Comparison of ENCODE assay signal across 13 cellular contexts in genomic region chr12:10215451-10215850, GRCh38.
DNase-seq lines count a peak whose midpoint lies in the region; ATAC-seq, FAIRE-seq and TF ChIP-seq lines count a peak whose summit lies in the region.
"Had no signal": no experiment of that assay in that cellular context is flagged by ENCODE, and none has a peak within 500 bp of the region (broad histone marks: within the 10 kb centered on the region; RNA-seq: fewer than 3 reads in every experiment).

No MANE protein-coding gene starts in this region.

- H3K4me3 ChIP-seq in astrocyte of the cerebellum (ENCODE audit: low read depth, low read length) (peak overlapping the region; percentile 98), iPS-20b (ENCODE audit: low read length) (peak overlapping the region; percentile 95), subcutaneous abdominal adipose tissue (ENCODE audit: low read depth in 1 of 5, low read length in 5 of 5) (peak overlapping the region; percentile 77 to 99 (median 98))

- in situ Hi-C loops in astrocyte of the cerebellum (cut with HindIII; ENCODE audit: low sequenced_read_pairs): no loop called here

- H3K9me3 Mint-ChIP-seq in T-helper 1 cell treated with Interleukin-12 subunit alpha and Interleukin-12 subunit beta and Interleukin-4 antibody, amounts not matched to agents 30 μg/mL and 1 μg/mL, for 36 hours: no peaks in the 10 kb centered on the region
- H3K9me3 Mint-ChIP-seq: stimulated activated naive CD8-positive, alpha-beta T cell treated with anti-CD3 and anti-CD28 coated beads, Interleukin-15, Interleukin-2, amounts not matched to agents 100 ng/mL and 50 ng/mL, for 24 hours had no signal

- DNase-seq in T-helper 1 cell (no peak), astrocyte of the cerebellum (ENCODE audit: low read depth) (no peak), RCC 7860 (ENCODE audit: low spot score) (no peak), NCI-H2227 treated with DMSO at 0.1 percent for 48 hours (lab: John Stamatoyannopoulos, UW) (no peak)
- DNase-seq: Peyer's patch; stimulated activated CD4-positive, alpha-beta T cell treated with anti-CD3 and anti-CD28 coated beads, Interleukin-12 subunit alpha, Interleukin-12 subunit beta, amount 100 ng/mL, for 4 hours had no signal

- no peak overlapping the region for H3K27ac Mint-ChIP-seq in T-helper 1 cell treated with Interleukin-12 subunit alpha and Interleukin-12 subunit beta and Interleukin-4 antibody, amounts not matched to agents 30 μg/mL and 1 μg/mL, for 36 hours
- H3K27ac Mint-ChIP-seq: activated CD4-positive, alpha-beta T cell treated with anti-CD3 and anti-CD28 coated beads for 36 hours had no signal

- no peak for FAIRE-seq in RCC 7860 (lab: Jason Lieb, UNC)

- ATAC-seq in GM19023 (IDR thresholded peaks at IDR 0.05; ENCODE audit: unreplicated experiment): no peak
- ATAC-seq: activated CD4-positive, alpha-beta T cell treated with anti-CD3 and anti-CD28 coated beads for 36 hours had no signal

- no peaks in the 10 kb centered on the region; the same call in 1 of the 2 replicates for H3K27me3 ChIP-seq in iPS-20b (ENCODE audit: insufficient read depth, low read length)
- no peaks in the 10 kb centered on the region for H3K27me3 ChIP-seq in subcutaneous abdominal adipose tissue (ENCODE audit: control insufficient read depth in 5 of 5, insufficient read depth in 4 of 5, low read length in 5 of 5)
- H3K27me3 ChIP-seq: Peyer's patch had no signal

- H3K27ac ChIP-seq in iPS-20b (ENCODE audit: low read length): no peak overlapping the region
- peak overlapping the region; percentile 99 for H3K27ac ChIP-seq in subcutaneous abdominal adipose tissue (ENCODE audit: low read depth, low read length)
- H3K27ac ChIP-seq: 22Rv1 had no signal

- peaks cover 18% of the 10 kb centered on the region for H3K27me3 Mint-ChIP-seq in T-helper 1 cell treated with Interleukin-12 subunit alpha and Interleukin-12 subunit beta and Interleukin-4 antibody, amounts not matched to agents 30 μg/mL and 1 μg/mL, for 36 hours (ENCODE audit: low read depth)
- H3K27me3 Mint-ChIP-seq: activated CD4-positive, alpha-beta T cell treated with anti-CD3 and anti-CD28 coated beads for 36 hours; stimulated activated naive CD8-positive, alpha-beta T cell treated with anti-CD3 and anti-CD28 coated beads, Interleukin-15, Interleukin-2, amounts not matched to agents 100 ng/mL and 50 ng/mL, for 24 hours had no signal

- H3K36me3 Mint-ChIP-seq in T-helper 1 cell treated with Interleukin-12 subunit alpha and Interleukin-12 subunit beta and Interleukin-4 antibody, amounts not matched to agents 30 μg/mL and 1 μg/mL, for 36 hours (ENCODE audit: low read depth): peaks cover 2% of the 10 kb centered on the region

- TF ChIP-seq CTCF in astrocyte of the cerebellum (IDR thresholded peaks at IDR 0.05; ENCODE audit: low read depth, low read length, missing control alignments): no peak

- H3K9me3 ChIP-seq in iPS-20b (ENCODE audit: insufficient read depth, low read depth, low read length) (no peaks in the 10 kb centered on the region), subcutaneous abdominal adipose tissue (ENCODE audit: control insufficient read depth in 5 of 5, low read length in 5 of 5) (no peaks in the 10 kb centered on the region)
- H3K9me3 ChIP-seq: Peyer's patch had no signal

- peaks cover 13% of the 10 kb centered on the region for H3K4me1 ChIP-seq in iPS-20b (ENCODE audit: insufficient read depth, low read length)
- H3K4me1 ChIP-seq in subcutaneous abdominal adipose tissue (ENCODE audit: control insufficient read depth in 5 of 5, insufficient read depth in 5 of 5, low read length in 5 of 5): peaks cover 5 to 42% (median 29%) of the 10 kb centered on the region in 5 donors

- peaks cover 27% of the 10 kb centered on the region for H3K4me1 Mint-ChIP-seq in T-helper 1 cell treated with Interleukin-12 subunit alpha and Interleukin-12 subunit beta and Interleukin-4 antibody, amounts not matched to agents 30 μg/mL and 1 μg/mL, for 36 hours (ENCODE audit: low read depth)

- H3K36me3 ChIP-seq in iPS-20b (ENCODE audit: insufficient read depth, low read depth, low read length): peaks cover 24% of the 10 kb centered on the region
- H3K36me3 ChIP-seq in subcutaneous abdominal adipose tissue (ENCODE audit: control insufficient read depth in 5 of 5, insufficient read depth in 5 of 5, low read length in 5 of 5): peaks cover 5 to 22% (median 10%) of the 10 kb centered on the region in 5 donors

- H3K4me3 Mint-ChIP-seq in T-helper 1 cell treated with Interleukin-12 subunit alpha and Interleukin-12 subunit beta and Interleukin-4 antibody, amounts not matched to agents 30 μg/mL and 1 μg/mL, for 36 hours: peak overlapping the region; percentile 32
- H3K4me3 Mint-ChIP-seq: activated CD4-positive, alpha-beta T cell treated with anti-CD3 and anti-CD28 coated beads for 36 hours had no signal

- H3K9ac ChIP-seq in iPS-20b (ENCODE audit: low read depth, low read length) (no peak overlapping the region), subcutaneous abdominal adipose tissue (ENCODE audit: low read length in 5 of 5) (peak overlapping the region; percentile 63 to 99 (median 94))
